19 cellular contexts compared by ENCODE assay signal in genomic region chr18:22504251-22504650, GRCh38.
DNase-seq lines count a peak whose midpoint lies in the region; ATAC-seq, FAIRE-seq and TF ChIP-seq lines count a peak whose summit lies in the region.
"Had no signal": no experiment of that assay in that cellular context is flagged by ENCODE, and none has a peak within 500 bp of the region (broad histone marks: within the 10 kb centered on the region; RNA-seq: fewer than 3 reads in every experiment).

No MANE protein-coding gene starts in this region.

- H3K9me3 ChIP-seq in liver (ENCODE audit: control insufficient read depth in 4 of 4, low read length in 3 of 4) = no peaks in the 10 kb centered on the region
- H3K9me3 ChIP-seq in HepG2 (ENCODE audit: low read length) = no peaks in the 10 kb centered on the region
- H3K9me3 ChIP-seq in left ventricle myocardium inferior (replicated peaks) = no peaks in the 10 kb centered on the region
- no peaks in the 10 kb centered on the region for H3K9me3 ChIP-seq in osteoblast (ENCODE audit: low read depth, low read length)
- no peaks in the 10 kb centered on the region for H3K9me3 ChIP-seq in WERI-Rb-1 (ENCODE audit: severe bottlenecking)
- H3K9me3 ChIP-seq: Caco-2 had no signal

- intact Hi-C loops in HepG2 (cut with micrococcal nuclease; ENCODE audit: unreplicated experiment) = no loop called here
- intact Hi-C loops in left ventricle myocardium inferior (cut with micrococcal nuclease) = loop anchor here (10.0 kb wide), 1 partner anchor 79 kb away; no protein-coding TSS in a partner anchor

- H3K9ac ChIP-seq in liver (ENCODE audit: low read depth in 1 of 2, low read length in 2 of 2) (no peak overlapping the region), HepG2 (ENCODE audit: insufficient read depth, low read depth, low read length) (no peak overlapping the region)

- H3K27ac ChIP-seq in liver (ENCODE audit: low read depth in 1 of 2, low read length in 2 of 2) = peak overlapping the region; percentile 48 to 50
- H3K27ac ChIP-seq in HepG2 (ENCODE audit: extremely low read length, insufficient read depth, low read length) = no peak overlapping the region
- H3K27ac ChIP-seq in left ventricle myocardium inferior (replicated peaks) = peak overlapping the region; percentile 68
- peak overlapping the region; percentile 35 for H3K27ac ChIP-seq in osteoblast (ENCODE audit: low read depth, low read length)
- no peak overlapping the region for H3K27ac ChIP-seq in WERI-Rb-1

- H3K4me3 ChIP-seq in liver (ENCODE audit: low read depth in 1 of 3, low read length in 3 of 3) (no peak overlapping the region), HepG2 (replicated peaks in 1 of 3; ENCODE audit: insufficient read depth in 1 of 3, low read depth in 2 of 3, low read length in 3 of 3) (no peak overlapping the region), left ventricle myocardium inferior (no peak overlapping the region), osteoblast (ENCODE audit: insufficient read depth, low read length) (no peak overlapping the region), WERI-Rb-1 (ENCODE audit: low read depth, low read length) (no peak overlapping the region)

- ATAC-seq in HepG2 (no peak), HG03175 (IDR thresholded peaks at IDR 0.05; ENCODE audit: unreplicated experiment) (no peak)
- ATAC-seq: activated T-cell treated with anti-CD3 and anti-CD28 coated beads, Interleukin-2, amount 50 U/mL, for 4 hours; stimulated activated naive CD8-positive, alpha-beta T cell treated with anti-CD3 and anti-CD28 coated beads, Interleukin-15, amount 100 ng/mL, for 72 hours had no signal

- no TSS peak for BruUV-seq in HepG2 (replicated peaks; lab: Mats Ljungman, UMichigan)

- H3K79me2 ChIP-seq in HepG2 (ENCODE audit: insufficient read depth, low read length) (no peaks in the 10 kb centered on the region), osteoblast (ENCODE audit: insufficient read depth, low read length) (no peaks in the 10 kb centered on the region)

- no peak for TF ChIP-seq CTCF in liver (IDR thresholded peaks at IDR 0.05; ENCODE audit: low read depth, low read length, missing input control)
- no peak for TF ChIP-seq CTCF in HepG2 (CRISPR knock-in tag; IDR thresholded peaks at IDR 0.05)
- no peak for TF ChIP-seq CTCF in left ventricle myocardium inferior (IDR thresholded peaks at IDR 0.05; ENCODE audit: borderline replicate concordance)
- TF ChIP-seq CTCF in osteoblast (IDR thresholded peaks at IDR 0.05; ENCODE audit: extremely low read depth, low read depth, low read length) = no peak
- TF ChIP-seq CTCF in WERI-Rb-1 (IDR thresholded peaks at IDR 0.05; ENCODE audit: low read depth, low read length) = no peak

- H3K4me1 ChIP-seq in liver (ENCODE audit: control insufficient read depth in 4 of 4, insufficient read depth in 4 of 4, low read length in 3 of 4) (peaks cover 2 to 6% (median 5%) of the 10 kb centered on the region in 4 donors), HepG2 (ENCODE audit: insufficient read depth, low read length) (no peaks in the 10 kb centered on the region), left ventricle myocardium inferior (peaks cover 24% of the 10 kb centered on the region), osteoblast (ENCODE audit: insufficient read depth, low read length) (peaks cover 14% of the 10 kb centered on the region)
- H3K4me1 ChIP-seq: Caco-2 had no signal

- POLR2A ChIA-PET in HepG2 (lab: Yijun Ruan, JAX) = no interaction called here

- no peak for TF ChIP-seq POLR2A in HepG2 (IDR thresholded peaks at IDR 0.05; ENCODE audit: insufficient read depth in 1 of 2, low read depth in 2 of 2, low read length in 2 of 2)

- in situ Hi-C loops in HepG2 (cut with HindIII; ENCODE audit: extremely low pct_ligation_motif_present, low pct_unique_long_range_greater_than_20kb) = no loop called here

- H2AFZ ChIP-seq in HepG2 (ENCODE audit: low read length) = no peak overlapping the region
- H2AFZ ChIP-seq in osteoblast (ENCODE audit: low read length) = peak overlapping the region; percentile 52

- H4K20me1 ChIP-seq in HepG2 (ENCODE audit: insufficient read depth, low read length) (no peaks in the 10 kb centered on the region), osteoblast (ENCODE audit: insufficient read depth, low read length) (no peaks in the 10 kb centered on the region)

- no peak for FAIRE-seq in HepG2 (lab: Jason Lieb, UNC)

- TF ChIP-seq RAD21 in liver (IDR thresholded peaks at IDR 0.05) (no peak), HepG2 (CRISPR knock-in tag; IDR thresholded peaks at IDR 0.05) (no peak)

- CTCF ChIA-PET in HepG2 (lab: Yijun Ruan, JAX; ENCODE audit: low intra/inter-chr PET ratio, low total read pairs) = no interaction called here

- H3K4me2 ChIP-seq in HepG2 (ENCODE audit: low read depth, low read length) = no peak overlapping the region
- no peak overlapping the region for H3K4me2 ChIP-seq in osteoblast (ENCODE audit: insufficient read depth, low read length)

- no peaks in the 10 kb centered on the region for H3K27me3 ChIP-seq in liver (ENCODE audit: control insufficient read depth in 4 of 4, insufficient read depth in 4 of 4, low read length in 3 of 4)
- no peaks in the 10 kb centered on the region; a peak in 1 of 5 replicates for H3K27me3 ChIP-seq in HepG2 (ENCODE audit: control insufficient read depth in 1 of 2, insufficient read depth in 2 of 2, low read length in 2 of 2)
- H3K27me3 ChIP-seq in left ventricle myocardium inferior (ENCODE audit: low read depth) = no peaks in the 10 kb centered on the region
- no peaks in the 10 kb centered on the region for H3K27me3 ChIP-seq in osteoblast (ENCODE audit: insufficient read depth, low read length)
- peaks cover 17% of the 10 kb centered on the region for H3K27me3 ChIP-seq in WERI-Rb-1 (ENCODE audit: insufficient read depth, low read depth, severe bottlenecking)

- H3K36me3 ChIP-seq in liver (ENCODE audit: control insufficient read depth in 4 of 4, insufficient read depth in 3 of 4, low read depth in 1 of 4, low read length in 3 of 4) = no peaks in the 10 kb centered on the region
- no peaks in the 10 kb centered on the region for H3K36me3 ChIP-seq in HepG2 (replicated peaks in 1 of 2; ENCODE audit: control insufficient read depth in 1 of 2, insufficient read depth in 2 of 2, low read length in 2 of 2)
- H3K36me3 ChIP-seq in left ventricle myocardium inferior = no peaks in the 10 kb centered on the region
- no peaks in the 10 kb centered on the region for H3K36me3 ChIP-seq in osteoblast (ENCODE audit: insufficient read depth, low read length)
- H3K36me3 ChIP-seq in WERI-Rb-1 = no peaks in the 10 kb centered on the region

- TF ChIP-seq EP300 in HepG2 (IDR thresholded peaks at IDR 0.05; ENCODE audit: low read depth in 2 of 2, low read length in 2 of 2) (no peak), HepG2 (CRISPR knock-in tag; IDR thresholded peaks at IDR 0.05; ENCODE audit: borderline replicate concordance) (no peak)

- no peak for DNase-seq in HepG2 (ENCODE audit: low spot score)
- DNase-seq in left ventricle myocardium inferior = no peak
- DNase-seq in osteoblast (ENCODE audit: insufficient read length, low spot score, missing footprints) = no peak
- no peak for DNase-seq in UCSD-AML1 (lab: John Stamatoyannopoulos, UW; ENCODE audit: unreplicated experiment)
- DNase-seq in WERI-Rb-1 = no peak
- no peak for DNase-seq in midbrain (lab: John Stamatoyannopoulos, UW)
- DNase-seq: activated CD4-positive, CD25-positive, alpha-beta regulatory T cell treated with anti-CD3 and anti-CD28 coated beads, Interleukin-2, amount 50 U/mL, for 72 hours; activated CD8-positive, alpha-beta memory T cell treated with anti-CD3 and anti-CD28 coated beads for 24 hours; activated naive CD4-positive, alpha-beta T cell treated with anti-CD3 and anti-CD28 coated beads, Interleukin-2, amount 50 U/mL, for 16 hours; activated T-cell treated with anti-CD3 and anti-CD28 coated beads, Interleukin-2, amount 50 U/mL, for 4 hours; Caco-2; H9; mesendoderm; natural killer cell; NCI-H1105; NCI-H526; stimulated activated naive CD8-positive, alpha-beta T cell treated with anti-CD3 and anti-CD28 coated beads, Interleukin-15, amount 100 ng/mL, for 72 hours had no signal

TF ChIP-seq in liver, 16 proteins besides CTCF, POLR2A, EP300 and RAD21:
- TF ChIP-seq ATF3 (IDR thresholded peaks at IDR 0.05) = no peak

TF ChIP-seq in HepG2, 621 proteins besides CTCF, POLR2A, EP300 and RAD21 (continues in another document):
- no peak for TF ChIP-seq ZNF564 (CRISPR knock-in tag; IDR thresholded peaks at IDR 0.05)
- TF ChIP-seq NCOA2 (CRISPR knock-in tag; IDR thresholded peaks at IDR 0.05) = no peak
- no peak for TF ChIP-seq THRA (CRISPR knock-in tag; IDR thresholded peaks at IDR 0.05; ENCODE audit: borderline replicate concordance)
- TF ChIP-seq ZMYM4 (CRISPR knock-in tag; IDR thresholded peaks at IDR 0.05) = no peak
- TF ChIP-seq ZNF44 (CRISPR knock-in tag; IDR thresholded peaks at IDR 0.05) = no peak
- no peak for TF ChIP-seq HOMEZ (CRISPR knock-in tag; IDR thresholded peaks at IDR 0.05; ENCODE audit: low read depth)
- no peak for TF ChIP-seq BATF2 (CRISPR knock-in tag; IDR thresholded peaks at IDR 0.05)

Comparison
In these comparisons a context has a peak if more than half of its experiments do, and no peak if none do; other contexts are left out.
1. H3K27ac ChIP-seq: peak in liver (2 of 2), left ventricle myocardium inferior (single experiment) and osteoblast (single experiment); none in HepG2 (single experiment) and WERI-Rb-1 (single experiment).